In genomic region chrX:51144828-51145442, GRCh38 we compare ENCODE assay signal across 8 cellular contexts.
DNase-seq lines count a peak whose midpoint lies in the region; ATAC-seq, FAIRE-seq and TF ChIP-seq lines count a peak whose summit lies in the region.

No MANE protein-coding gene starts in this region.

- H4K5ac ChIP-seq in H1 (ENCODE audit: insufficient read length, low read depth, low read length): no peak overlapping the region

- peak; percentile 85 for ATAC-seq in GM18511 (IDR thresholded peaks at IDR 0.05; ENCODE audit: unreplicated experiment)
- no peak for ATAC-seq in sciatic nerve

- no peak overlapping the region for H2AK5ac ChIP-seq in H1 (ENCODE audit: low read depth, low read length)

- no peak overlapping the region for H3K23ac ChIP-seq in H1 (ENCODE audit: insufficient read length)

- no peaks in the 10 kb centered on the region for H3K27me3 ChIP-seq in H1 (replicated peaks in 1 of 4; ENCODE audit: control insufficient read depth in 3 of 4, extremely low read depth in 1 of 4, insufficient read depth in 3 of 4, low read length in 3 of 4)

- no peak overlapping the region for H3K4ac ChIP-seq in H1 (replicated peaks; ENCODE audit: insufficient read length, low read depth, low read length)

- no peaks in the 10 kb centered on the region for H3K79me1 ChIP-seq in H1 (ENCODE audit: low read depth, low read length)

- intact Hi-C loops in sciatic nerve (cut with DNase I): no loop called here

- TF ChIP-seq POLR2A in H1 (IDR thresholded peaks at IDR 0.05; ENCODE audit: control extremely low read depth in 1 of 2, low read depth in 2 of 2, low read length in 2 of 2): no peak

- POLR2A ChIA-PET in H1 (lab: Charles Lee; ENCODE audit: partially characterized antibody): no interaction called here

- no peak overlapping the region for H3K4me3 ChIP-seq in H1 (ENCODE audit: extremely low read depth in 1 of 4, insufficient read depth in 2 of 4, low read depth in 3 of 4, low read length in 4 of 4)

- no peak overlapping the region for H3K18ac ChIP-seq in H1 (ENCODE audit: extremely low read depth, low read length)

- H3K14ac ChIP-seq in H1 (ENCODE audit: insufficient read length): no peak overlapping the region

- H3K9me3 ChIP-seq in H1 (ENCODE audit: insufficient read depth in 2 of 2, low read depth in 1 of 2, low read length in 1 of 2): no peaks in the 10 kb centered on the region

- no peak overlapping the region for H3K4me2 ChIP-seq in H1 (ENCODE audit: insufficient read depth in 1 of 2, low read depth in 2 of 2, low read length in 2 of 2)

- peak overlapping the region; percentile 91 for H2AFZ ChIP-seq in H1 (ENCODE audit: low read length)

- H3K36me3 ChIP-seq in H1 (ENCODE audit: control insufficient read depth in 2 of 4, insufficient read depth in 4 of 4, low read length in 3 of 4): no peaks in the 10 kb centered on the region

- TF ChIP-seq RAD21 in H1 (IDR thresholded peaks at IDR 0.05 in 1 of 2, conservative IDR thresholded peaks at IDR 0.05 in 1 of 2; ENCODE audit: low read depth in 2 of 2, low read length in 2 of 2): peak; percentile 62 to 73

- peaks cover 0 to 2% (median 0%) of the 10 kb centered on the region in 4 experiments; a peak in 1 of 7 replicates for H3K4me1 ChIP-seq in H1 (replicated peaks in 1 of 4; ENCODE audit: control insufficient read depth in 3 of 4, insufficient read depth in 4 of 4, low read length in 3 of 4)

- H2BK20ac ChIP-seq in H1 (ENCODE audit: low read length): no peak overlapping the region

- H3K27ac ChIP-seq in H1 (ENCODE audit: low read depth, low read length): no peak overlapping the region

- peak; percentile 23 to 71 (median 66) for TF ChIP-seq CTCF in H1 (IDR thresholded peaks at IDR 0.05; ENCODE audit: control extremely low read depth in 1 of 3, insufficient read depth in 1 of 3, low read depth in 1 of 3, low read length in 3 of 3)

- no peaks in the 10 kb centered on the region for H3K79me2 ChIP-seq in H1 (ENCODE audit: control insufficient read depth in 1 of 2, insufficient read depth in 2 of 2, low read length in 2 of 2)

- H2BK15ac ChIP-seq in H1 (ENCODE audit: low read length): no peak overlapping the region

- H4K91ac ChIP-seq in H1 (replicated peaks; ENCODE audit: insufficient read length, low read length): no peak overlapping the region

- 63% methylated on average over 3 of the region's 3 CpGs; no CpG with 5 or more reads in 1 of the 2 experiments for WGBS in H1 (ENCODE audit: extremely low coverage in 1 of 2, insufficient coverage in 1 of 2, insufficient read length in 1 of 2, insufficient replicate concordance in 2 of 2, low coverage in 1 of 2, low lambda C conversion rate in 2 of 2, missing lambda C conversion rate in 1 of 2), 2 experiments

- H2BK5ac ChIP-seq in H1 (ENCODE audit: low read depth, low read length): no peak overlapping the region

- no peak overlapping the region for H3K56ac ChIP-seq in H1 (replicated peaks; ENCODE audit: insufficient read length, low read depth, low read length)

- DNase-seq in COR-L47 (lab: John Stamatoyannopoulos, UW) (peak; percentile 1), HT1080 (ENCODE audit: low read depth) (peak; percentile 1), SK-MEL-5 (ENCODE audit: low read depth, low spot score) (peak; percentile 59), H1 (ENCODE audit: low read depth in 1 of 2, low spot score in 2 of 2) (peak; percentile 15 to 43), non-pigmented ciliary epithelial cell (ENCODE audit: low read depth) (peak; percentile 5), UCSD-AML1 (lab: John Stamatoyannopoulos, UW; ENCODE audit: unreplicated experiment) (no peak), sciatic nerve (ENCODE audit: low spot score) (no peak)

- FAIRE-seq in H1 (lab: Jason Lieb, UNC): peak; percentile 75

- H3K23me2 ChIP-seq in H1 (ENCODE audit: low read depth, low read length): no peaks in the 10 kb centered on the region

- H2BK12ac ChIP-seq in H1 (ENCODE audit: low read depth, low read length): no peak overlapping the region

- H4K20me1 ChIP-seq in H1 (replicated peaks in 1 of 2; ENCODE audit: control insufficient read depth in 1 of 2, insufficient read depth in 2 of 2, low read length in 2 of 2): no peaks in the 10 kb centered on the region

- in situ Hi-C loops in SK-MEL-5 (cut with HindIII; ENCODE audit: low pct_unique_long_range_greater_than_20kb, low sequenced_read_pairs): no loop called here

- TF ChIP-seq EP300 in H1 (IDR thresholded peaks at IDR 0.05; ENCODE audit: borderline replicate concordance in 1 of 2, low read depth in 2 of 2, low read length in 2 of 2): no peak

- no peak overlapping the region for H2BK120ac ChIP-seq in H1 (replicated peaks; ENCODE audit: low read depth, low read length)

- CTCF ChIA-PET in H1 (lab: Charles Lee; ENCODE audit: partially characterized antibody): interaction anchor here (0.8 kb wide), 1 partner anchor 301 kb away, joined by 3 read pairs; no protein-coding TSS in a partner anchor

- H3K9ac ChIP-seq in H1 (replicated peaks in 1 of 4; ENCODE audit: extremely low read depth in 1 of 4, low read depth in 3 of 4, low read length in 3 of 4): no peak overlapping the region

- H4K8ac ChIP-seq in H1 (ENCODE audit: extremely low read depth, insufficient read depth, low read length): no peak overlapping the region

TF ChIP-seq in H1, 55 proteins besides CTCF, POLR2A, EP300 and RAD21:
- TF ChIP-seq HDAC6 (IDR thresholded peaks at IDR 0.05; ENCODE audit: low read depth, low read length): no peak
- TF ChIP-seq ATF2 (IDR thresholded peaks at IDR 0.05; ENCODE audit: low read length): no peak
- no peak for TF ChIP-seq CTBP2 (IDR thresholded peaks at IDR 0.05; ENCODE audit: borderline replicate concordance, insufficient read depth, insufficient read length, low read length)
- no peak for TF ChIP-seq E2F6 (IDR thresholded peaks at IDR 0.05)
- no peak for TF ChIP-seq CEBPB (IDR thresholded peaks at IDR 0.05; ENCODE audit: low read depth, low read length)
- no peak for TF ChIP-seq JUND (IDR thresholded peaks at IDR 0.05; ENCODE audit: low read length)
- no peak for TF ChIP-seq POU5F1 (IDR thresholded peaks at IDR 0.05; ENCODE audit: low read depth, low read length)
- no peak for TF ChIP-seq KDM5A (IDR thresholded peaks at IDR 0.05; ENCODE audit: low read length)
- no peak for TF ChIP-seq RNF2 (IDR thresholded peaks at IDR 0.05; ENCODE audit: borderline replicate concordance, low read depth, low read length, missing control alignments, poor library complexity, severe bottlenecking)
- no peak for TF ChIP-seq POLR2AphosphoS5 (IDR thresholded peaks at IDR 0.05; ENCODE audit: low read depth, low read length)
- no peak for TF ChIP-seq CHD1 (IDR thresholded peaks at IDR 0.05; ENCODE audit: low read depth, low read length)
- no peak for TF ChIP-seq NANOG (IDR thresholded peaks at IDR 0.05; ENCODE audit: insufficient read depth, low read depth, low read length, poor library complexity, severe bottlenecking)
- TF ChIP-seq CBX8 (IDR thresholded peaks at IDR 0.05; ENCODE audit: borderline replicate concordance, low read depth, low read length): no peak
- no peak for TF ChIP-seq TAF7 (optimal IDR thresholded peaks at IDR 0.05; ENCODE audit: borderline replicate concordance, low read depth, low read length)

Comparison
In these comparisons a context has a peak if more than half of its experiments do, and no peak if none do; other contexts are left out.
1. DNase-seq: peak in COR-L47 (single experiment), HT1080 (single experiment), SK-MEL-5 (single experiment), H1 (2 of 2) and non-pigmented ciliary epithelial cell (single experiment); none in UCSD-AML1 (single experiment) and sciatic nerve (single experiment).